Comparison of ENCODE assay signal across 11 cellular contexts in genomic region chr4:112082954-112083586, GRCh38.
A peak's percentile ranks its signal among the peaks of the same experiment; 100 is the strongest.
DNase-seq lines count a peak whose midpoint lies in the region; ATAC-seq and TF ChIP-seq lines count a peak whose summit lies in the region.
"Had no signal": no experiment of that assay in that cellular context is flagged by ENCODE, and none has a peak within 500 bp of the region (broad histone marks: within the 10 kb centered on the region; RNA-seq: fewer than 3 reads in every experiment).

No MANE protein-coding gene starts in this region.

- CTCF ChIA-PET in MCF 10A (lab: Yijun Ruan, JAX), result interaction anchor here (0.6 to 3.0 kb wide), 2 partner anchors 16 to 30 kb away, joined by 3 to 15 read pairs; no protein-coding TSS in a partner anchor

- H3K36me3 Mint-ChIP-seq in MCF 10A (ENCODE audit: insufficient read depth, unreplicated experiment), result no peaks in the 10 kb centered on the region
- no peaks in the 10 kb centered on the region for H3K36me3 Mint-ChIP-seq in naive thymus-derived CD8-positive, alpha-beta T cell
- H3K36me3 Mint-ChIP-seq: stimulated activated naive B cell treated with anti-CD40 and anti-IgM and Interleukin-4, amounts not matched to agents 10 μg/mL and 1 μg/mL and 100 μg/mL, for 72 hours had no signal

- POLR2A ChIA-PET in MCF 10A (lab: Yijun Ruan, JAX), result interaction anchor here (1.4 to 1.5 kb wide), 2 partner anchors 31 to 149 kb away, joined by 3 to 7 read pairs; partner anchors contain the start of gene AP1AR
- POLR2A ChIA-PET in naive thymus-derived CD8-positive, alpha-beta T cell (lab: Charles Lee), result no interaction called here

- H3K27ac Mint-ChIP-seq in MCF 10A (ENCODE audit: low read depth, unreplicated experiment), result peak overlapping the region; percentile 79
- H3K27ac Mint-ChIP-seq in naive thymus-derived CD8-positive, alpha-beta T cell, result no peak overlapping the region
- H3K27ac Mint-ChIP-seq: stimulated activated naive B cell treated with anti-CD40 and anti-IgM and Interleukin-4, amounts not matched to agents 10 μg/mL and 1 μg/mL and 100 μg/mL, for 72 hours had no signal

- BruUV-seq in MCF 10A (replicated peaks; lab: Mats Ljungman, UMichigan), result no TSS peak

- H3K4me1 Mint-ChIP-seq in MCF 10A (ENCODE audit: insufficient read depth, unreplicated experiment), result peaks cover 24% of the 10 kb centered on the region
- H3K4me1 Mint-ChIP-seq in naive thymus-derived CD8-positive, alpha-beta T cell, result no peaks in the 10 kb centered on the region

- peak; percentile 60 for DNase-seq in ACHN
- DNase-seq in HT-29 (ENCODE audit: low spot score), result peak; percentile 96
- peak; percentile 96 for DNase-seq in MCF 10A (ENCODE audit: unreplicated experiment)
- peak; percentile 34 for DNase-seq in left kidney (ENCODE audit: low read depth, low spot score)
- no peak for DNase-seq in naive thymus-derived CD8-positive, alpha-beta T cell
- no peak for DNase-seq in posterior cingulate gyrus
- no peak for DNase-seq in stimulated activated CD4-positive, alpha-beta T cell treated with anti-CD3 and anti-CD28 coated beads, Interleukin-15, amount 100 ng/mL, for 24 hours
- DNase-seq in NCI-H146 (lab: John Stamatoyannopoulos, UW), result no peak
- DNase-seq: C1 segment of cervical spinal cord; left cardiac atrium; stimulated activated naive B cell treated with anti-CD40 and anti-IgM and Interleukin-4, amounts not matched to agents 10 μg/mL and 1 μg/mL and 100 μg/mL, for 72 hours had no signal

- TF ChIP-seq CTCF in MCF 10A (IDR thresholded peaks at IDR 0.05; ENCODE audit: unreplicated experiment), result no peak

- ATAC-seq in naive thymus-derived CD8-positive, alpha-beta T cell, result no peak
- ATAC-seq: left cardiac atrium; stimulated activated naive B cell treated with anti-CD40 and anti-IgM and Interleukin-4, amounts not matched to agents 10 μg/mL and 1 μg/mL and 100 μg/mL, for 72 hours had no signal

- H3K27me3 Mint-ChIP-seq in MCF 10A (ENCODE audit: insufficient read depth, unreplicated experiment), result no peaks in the 10 kb centered on the region
- H3K27me3 Mint-ChIP-seq in naive thymus-derived CD8-positive, alpha-beta T cell, result peaks cover 1 to 15% (median 7%) of the 10 kb centered on the region in 5 donors

- H3K4me3 Mint-ChIP-seq in MCF 10A (ENCODE audit: unreplicated experiment), result no peak overlapping the region
- H3K4me3 Mint-ChIP-seq in naive thymus-derived CD8-positive, alpha-beta T cell, result no peak overlapping the region
- H3K4me3 Mint-ChIP-seq: stimulated activated naive B cell treated with anti-CD40 and anti-IgM and Interleukin-4, amounts not matched to agents 10 μg/mL and 1 μg/mL and 100 μg/mL, for 72 hours had no signal

- no peaks in the 10 kb centered on the region for H3K9me3 Mint-ChIP-seq in MCF 10A (ENCODE audit: unreplicated experiment)
- H3K9me3 Mint-ChIP-seq in naive thymus-derived CD8-positive, alpha-beta T cell, result no peaks in the 10 kb centered on the region
- H3K9me3 Mint-ChIP-seq: stimulated activated naive B cell treated with anti-CD40 and anti-IgM and Interleukin-4, amounts not matched to agents 10 μg/mL and 1 μg/mL and 100 μg/mL, for 72 hours had no signal

- in situ Hi-C loops in ACHN (cut with HindIII; ENCODE audit: low pct_ligation_motif_present, low pct_unique_long_range_greater_than_20kb, low sequenced_read_pairs), result loop anchor here (25.0 kb wide), 1 partner anchor 154 kb away; the partner anchor contains the start of gene AP1AR

- intact Hi-C loops in MCF 10A (cut with micrococcal nuclease) (no loop called here), posterior cingulate gyrus (cut with DNase I) (no loop called here)

Comparison
In these comparisons a context has a peak if more than half of its experiments do, and no peak if none do; other contexts are left out.
1. DNase-seq: peak in ACHN (single experiment), HT-29 (single experiment), MCF 10A (single experiment) and left kidney (single experiment); none in naive thymus-derived CD8-positive, alpha-beta T cell (0 of 10), posterior cingulate gyrus (0 of 10), stimulated activated CD4-positive, alpha-beta T cell treated with anti-CD3 and anti-CD28 coated beads, Interleukin-15, amount 100 ng/mL, for 24 hours (single experiment) and NCI-H146 (single experiment).